Comparison of ENCODE assay signal across 8 cellular contexts in genomic region chr1:222048030-222048632, GRCh38.
A peak's percentile ranks its signal among the peaks of the same experiment; 100 is the strongest.
DNase-seq lines count a peak whose midpoint lies in the region; ATAC-seq and TF ChIP-seq lines count a peak whose summit lies in the region.

No MANE protein-coding gene starts in this region.

- 75 to 85% methylated on average over 4 of the region's 4 CpGs for whole genome bisulfite sequencing in thyroid gland, 2 donors
- 68% methylated on average over 4 of the region's 4 CpGs for WGBS in right lobe of liver (ENCODE audit: insufficient coverage, low coverage, low lambda C conversion rate, missing lambda C conversion rate)

- TF ChIP-seq POLR2A in thyroid gland (IDR thresholded peaks at IDR 0.05) (no peak), right lobe of liver (IDR thresholded peaks at IDR 0.05) (no peak)

- H2AFZ ChIP-seq in fibroblast of lung (ENCODE audit: low read length) = no peak overlapping the region

- no peaks in the 10 kb centered on the region for H3K79me2 ChIP-seq in fibroblast of lung (ENCODE audit: control insufficient read depth, insufficient read depth, low read length)

- POLR2A ChIA-PET in GM10248 (lab: Yijun Ruan, JAX) = no interaction called here

- no peaks in the 10 kb centered on the region for H4K20me1 ChIP-seq in fibroblast of lung (ENCODE audit: control insufficient read depth, extremely low read depth, insufficient read depth, low read length)

- intact Hi-C loops in thyroid gland (cut with DNase I) = no loop called here
- intact Hi-C loops in right lobe of liver (cut with DNase I) = no loop called here

- H3K27me3 ChIP-seq in fibroblast of lung (ENCODE audit: control insufficient read depth, insufficient read depth, low read length) (no peaks in the 10 kb centered on the region), thyroid gland (no peaks in the 10 kb centered on the region), right lobe of liver (no peaks in the 10 kb centered on the region)

- TF ChIP-seq CTCF in GM10248 (IDR thresholded peaks at IDR 0.05; ENCODE audit: control extremely low read depth, extremely low read depth, low read depth, missing control alignments) (no peak), fibroblast of lung (conservative IDR thresholded peaks at IDR 0.05 in 1 of 2, IDR thresholded peaks at IDR 0.05 in 1 of 2; ENCODE audit: low read depth in 1 of 2, low read length in 2 of 2) (no peak), thyroid gland (IDR thresholded peaks at IDR 0.05) (no peak), right lobe of liver (IDR thresholded peaks at IDR 0.05) (no peak)

- H3K9ac ChIP-seq in fibroblast of lung (ENCODE audit: insufficient read depth, low read length) = no peak overlapping the region

- H3K36me3 ChIP-seq in fibroblast of lung (ENCODE audit: control insufficient read depth, insufficient read depth, low read length) (no peaks in the 10 kb centered on the region), thyroid gland (no peaks in the 10 kb centered on the region), right lobe of liver (no peaks in the 10 kb centered on the region)

- peak; percentile 52 for DNase-seq in GM10248 (ENCODE audit: extremely low spot score)
- DNase-seq in KG1 (lab: John Stamatoyannopoulos, UW) = peak; percentile 54
- DNase-seq in fibroblast of lung (ENCODE audit: low read depth in 2 of 2) = peak; percentile 75 to 90
- DNase-seq in thyroid gland = no peak
- DNase-seq in right lobe of liver = no peak
- no peak for DNase-seq in T-helper 2 cell
- no peak for DNase-seq in NCI-H2081 treated with DMSO at 0.1 percent for 48 hours (lab: John Stamatoyannopoulos, UW)

- H3K4me2 ChIP-seq in fibroblast of lung (ENCODE audit: extremely low read depth, insufficient read depth, low read length) = no peak overlapping the region

- H3K4me3 ChIP-seq in fibroblast of lung (replicated peaks in 1 of 4; ENCODE audit: control extremely low read depth in 1 of 4, insufficient read depth in 1 of 4, low read depth in 3 of 4, low read length in 4 of 4) (no peak overlapping the region), thyroid gland (replicated peaks in 1 of 3) (no peak overlapping the region), right lobe of liver (no peak overlapping the region)

- H3K27ac ChIP-seq in fibroblast of lung (ENCODE audit: insufficient read depth, low read length) = no peak overlapping the region
- no peak overlapping the region for H3K27ac ChIP-seq in thyroid gland
- H3K27ac ChIP-seq in right lobe of liver = no peak overlapping the region

- H3K9me3 ChIP-seq in fibroblast of lung (ENCODE audit: control insufficient read depth, insufficient read depth, low read depth, low read length) = no peaks in the 10 kb centered on the region
- H3K9me3 ChIP-seq in thyroid gland = no peaks in the 10 kb centered on the region
- H3K9me3 ChIP-seq in right lobe of liver = no peaks in the 10 kb centered on the region

- H3K4me1 ChIP-seq in fibroblast of lung (ENCODE audit: control insufficient read depth, extremely low read depth, insufficient read depth, low read length) (peaks cover 4% of the 10 kb centered on the region), thyroid gland (no peaks in the 10 kb centered on the region), right lobe of liver (peaks cover 0 to 6% (median under 1%) of the 10 kb centered on the region in 4 donors)

- ATAC-seq in GM21717 (IDR thresholded peaks at IDR 0.05; ENCODE audit: unreplicated experiment) (peak; percentile 85), right lobe of liver (no peak)

- CTCF ChIA-PET in GM10248 (lab: Yijun Ruan, JAX) = interaction anchor here (1.6 kb wide), 1 partner anchor 10 kb away, joined by 6 read pairs; no protein-coding TSS in a partner anchor

Comparison
In these comparisons a context has a peak if more than half of its experiments do, and no peak if none do; other contexts are left out.
1. DNase-seq: peak in GM10248 (single experiment), KG1 (single experiment) and fibroblast of lung (2 of 2); none in thyroid gland (0 of 2), right lobe of liver (0 of 3), T-helper 2 cell (0 of 5) and NCI-H2081 treated with DMSO at 0.1 percent for 48 hours (single experiment).